In the genomic region with DNA sequence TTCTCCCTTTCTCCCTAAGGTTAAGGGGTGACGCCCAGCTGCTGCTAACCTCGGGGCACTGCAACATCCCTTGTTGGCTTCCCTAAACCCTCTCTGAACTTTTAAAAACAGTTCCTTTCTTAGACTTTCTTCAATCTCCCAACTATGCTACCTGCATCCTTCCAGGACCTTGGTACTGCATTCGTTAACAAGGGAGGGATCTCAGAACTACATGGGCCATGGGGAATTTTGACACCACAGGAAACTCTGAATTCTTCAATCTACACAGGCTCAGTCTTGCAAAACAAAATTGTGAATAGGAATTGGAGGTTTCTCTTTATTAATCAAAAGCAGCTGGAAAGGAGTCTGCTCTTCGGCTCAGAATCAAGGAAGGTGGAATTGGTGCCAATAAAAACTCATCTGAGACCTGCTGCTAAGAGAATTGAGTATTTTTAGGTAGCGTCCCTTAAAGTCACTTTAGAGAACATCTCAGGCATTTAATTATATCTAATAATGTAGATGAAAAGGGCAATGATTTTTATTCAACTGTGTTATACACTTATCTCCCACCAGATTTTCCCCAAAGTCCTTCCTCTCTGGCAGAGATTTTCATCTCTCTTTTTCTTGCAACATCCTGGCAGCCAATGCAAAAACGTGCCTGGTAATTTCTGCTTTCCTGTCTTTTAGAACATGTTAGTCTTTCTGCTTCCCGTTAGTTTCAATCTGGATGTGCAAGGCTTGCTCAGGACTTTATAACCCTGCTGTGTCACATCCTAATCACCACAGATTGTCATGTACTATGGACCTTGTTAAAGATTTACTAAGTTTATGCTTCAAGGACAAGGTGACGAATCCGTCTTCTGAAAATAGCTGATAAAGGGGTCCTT, we compare ENCODE assay signal across 11 cellular contexts.
DNase-seq lines count a peak whose midpoint lies in the region; ATAC-seq, FAIRE-seq and TF ChIP-seq lines count a peak whose summit lies in the region.
"Had no signal": no experiment of that assay in that cellular context is flagged by ENCODE, and none has a peak within 500 bp of the region (broad histone marks: within the 10 kb centered on the region; RNA-seq: fewer than 3 reads in every experiment).

No MANE protein-coding gene starts in this region.

- no peak for TF ChIP-seq RAD21 in H1 (IDR thresholded peaks at IDR 0.05 in 1 of 2, conservative IDR thresholded peaks at IDR 0.05 in 1 of 2; ENCODE audit: low read depth in 2 of 2, low read length in 2 of 2)
- TF ChIP-seq RAD21 in liver (IDR thresholded peaks at IDR 0.05): peak; percentile 21 to 43

- no peaks in the 10 kb centered on the region for H3K79me2 ChIP-seq in H1 (ENCODE audit: control insufficient read depth in 1 of 2, insufficient read depth in 2 of 2, low read length in 2 of 2)

- H3K79me1 ChIP-seq in H1 (ENCODE audit: low read depth, low read length): no peaks in the 10 kb centered on the region

- H3K56ac ChIP-seq in H1 (replicated peaks; ENCODE audit: insufficient read length, low read depth, low read length): no peak overlapping the region

- no peak overlapping the region for H4K5ac ChIP-seq in H1 (ENCODE audit: insufficient read length, low read depth, low read length)

- TF ChIP-seq CTCF in H1 (IDR thresholded peaks at IDR 0.05; ENCODE audit: control extremely low read depth in 1 of 3, insufficient read depth in 1 of 3, low read depth in 1 of 3, low read length in 3 of 3): no peak
- no peak for TF ChIP-seq CTCF in liver (IDR thresholded peaks at IDR 0.05; ENCODE audit: low read depth, low read length, missing input control)
- no peak for TF ChIP-seq CTCF in upper lobe of left lung (IDR thresholded peaks at IDR 0.05)
- TF ChIP-seq CTCF in dorsolateral prefrontal cortex (IDR thresholded peaks at IDR 0.05 in 54 of 56, conservative IDR thresholded peaks at IDR 0.05 in 2 of 56; ENCODE audit: low read depth in 1 of 56, partially characterized antibody in 56 of 56): no peak

- TF ChIP-seq EP300 in H1 (IDR thresholded peaks at IDR 0.05; ENCODE audit: borderline replicate concordance in 1 of 2, low read depth in 2 of 2, low read length in 2 of 2) (no peak), upper lobe of left lung (IDR thresholded peaks at IDR 0.05) (no peak)

- CTCF ChIA-PET in H1 (lab: Charles Lee; ENCODE audit: partially characterized antibody): interaction anchor here (1.0 to 1.5 kb wide), 3 partner anchors 25 to 150 kb away, joined by 3 to 5 read pairs (median 3); no protein-coding TSS in a partner anchor

- no peaks in the 10 kb centered on the region for H3K36me3 ChIP-seq in HUES6 (ENCODE audit: control insufficient read depth, insufficient read depth, low read length)
- H3K36me3 ChIP-seq in H1 (ENCODE audit: control insufficient read depth in 2 of 4, insufficient read depth in 4 of 4, low read length in 3 of 4): no peaks in the 10 kb centered on the region
- no peaks in the 10 kb centered on the region for H3K36me3 ChIP-seq in liver (ENCODE audit: control insufficient read depth in 4 of 4, insufficient read depth in 3 of 4, low read depth in 1 of 4, low read length in 3 of 4)
- peaks cover 0 to 79% (median 28%) of the 10 kb centered on the region in 4 donors for H3K36me3 ChIP-seq in upper lobe of left lung

- peak overlapping the region; percentile 98 for H2AFZ ChIP-seq in H1 (ENCODE audit: low read length)

- H2BK20ac ChIP-seq in H1 (ENCODE audit: low read length): no peak overlapping the region

- H3K9ac ChIP-seq in HUES6 (ENCODE audit: low read length) (no peak overlapping the region), H1 (replicated peaks in 1 of 4; ENCODE audit: extremely low read depth in 1 of 4, low read depth in 3 of 4, low read length in 3 of 4) (peak overlapping the region in 1 of 4 experiments; percentile 57; a peak in 1 of 7 replicates), liver (ENCODE audit: low read depth in 1 of 2, low read length in 2 of 2) (peak overlapping the region in 1 of 2 donors; percentile 90)

- peak overlapping the region; percentile 68; the same call in 1 of the 2 replicates for H2BK5ac ChIP-seq in H1 (ENCODE audit: low read depth, low read length)

- H3K4me1 ChIP-seq in HUES6 (ENCODE audit: control insufficient read depth, insufficient read depth, low read length) (peaks cover 23% of the 10 kb centered on the region), H1 (replicated peaks in 1 of 4; ENCODE audit: control insufficient read depth in 3 of 4, insufficient read depth in 4 of 4, low read length in 3 of 4) (peaks cover 0 to 25% (median 10%) of the 10 kb centered on the region in 4 experiments; a peak in 5 of 7 replicates), liver (ENCODE audit: control insufficient read depth in 4 of 4, insufficient read depth in 4 of 4, low read length in 3 of 4) (peaks cover 25 to 61% (median 48%) of the 10 kb centered on the region in 4 donors), upper lobe of left lung (peaks cover 0 to 17% (median 11%) of the 10 kb centered on the region in 4 donors)

- WGBS in H1 (ENCODE audit: extremely low coverage in 1 of 2, insufficient coverage in 1 of 2, insufficient read length in 1 of 2, insufficient replicate concordance in 2 of 2, low coverage in 1 of 2, low lambda C conversion rate in 2 of 2, missing lambda C conversion rate in 1 of 2), 2 experiments: 65% methylated on average over 9 of the region's 9 CpGs; no CpG with 5 or more reads in 1 of the 2 experiments
- 32% methylated on average over 9 of the region's 9 CpGs for WGBS in liver
- 55 to 57% methylated on average over 9 of the region's 9 CpGs for WGBS in upper lobe of left lung, 2 donors

- no peak overlapping the region for H3K23ac ChIP-seq in H1 (ENCODE audit: insufficient read length)

- no peaks in the 10 kb centered on the region for H4K20me1 ChIP-seq in H1 (replicated peaks in 1 of 2; ENCODE audit: control insufficient read depth in 1 of 2, insufficient read depth in 2 of 2, low read length in 2 of 2)

- TF ChIP-seq POLR2A in H1 (IDR thresholded peaks at IDR 0.05; ENCODE audit: control extremely low read depth in 1 of 2, low read depth in 2 of 2, low read length in 2 of 2): no peak
- TF ChIP-seq POLR2A in upper lobe of left lung (IDR thresholded peaks at IDR 0.05): no peak

- POLR2A ChIA-PET in H1 (lab: Charles Lee; ENCODE audit: partially characterized antibody): no interaction called here

- 0 out of 2 replicates have a peak overlapping the region, but pooled peaks have one; percentile 55 for H2BK12ac ChIP-seq in H1 (ENCODE audit: low read depth, low read length)

- H4K8ac ChIP-seq in H1 (ENCODE audit: extremely low read depth, insufficient read depth, low read length): no peak overlapping the region

- intact Hi-C loops in dorsolateral prefrontal cortex (cut with DNase I): no loop called here

- H3K27me3 ChIP-seq in HUES6 (ENCODE audit: control insufficient read depth, insufficient read depth, low read length) (no peaks in the 10 kb centered on the region), H1 (replicated peaks in 1 of 4; ENCODE audit: control insufficient read depth in 3 of 4, extremely low read depth in 1 of 4, insufficient read depth in 3 of 4, low read length in 3 of 4) (no peaks in the 10 kb centered on the region), liver (ENCODE audit: control insufficient read depth in 4 of 4, insufficient read depth in 4 of 4, low read length in 3 of 4) (no peaks in the 10 kb centered on the region), upper lobe of left lung (no peaks in the 10 kb centered on the region), dorsolateral prefrontal cortex (no peaks in the 10 kb centered on the region)

- DNase-seq in H1 (ENCODE audit: low read depth in 1 of 2, low spot score in 2 of 2) (no peak), upper lobe of left lung (no peak), dorsolateral prefrontal cortex (no peak)
- DNase-seq: activated CD8-positive, alpha-beta memory T cell treated with anti-CD3 and anti-CD28 coated beads, Interleukin-2, amount 10 ng/mL, durations not matched to agents 7 days and 5 days; HFFc6; stimulated activated CD4-positive, alpha-beta T cell treated with anti-CD3 and anti-CD28 coated beads, Interleukin-4, amount 100 ng/mL, for 1 hour had no signal

- no peak overlapping the region for H3K18ac ChIP-seq in H1 (ENCODE audit: extremely low read depth, low read length)

- H2AK5ac ChIP-seq in H1 (ENCODE audit: low read depth, low read length): no peak overlapping the region

- H2BK15ac ChIP-seq in H1 (ENCODE audit: low read length): no peak overlapping the region

- H3K9me3 ChIP-seq in HUES6 (ENCODE audit: control insufficient read depth, insufficient read depth, low read depth, low read length) (no peaks in the 10 kb centered on the region), H1 (ENCODE audit: insufficient read depth in 2 of 2, low read depth in 1 of 2, low read length in 1 of 2) (no peaks in the 10 kb centered on the region), liver (ENCODE audit: control insufficient read depth in 4 of 4, low read length in 3 of 4) (no peaks in the 10 kb centered on the region), upper lobe of left lung (no peaks in the 10 kb centered on the region)

- H3K4me3 ChIP-seq in HUES6 (ENCODE audit: low read depth, low read length) (no peak overlapping the region), H1 (ENCODE audit: extremely low read depth in 1 of 4, insufficient read depth in 2 of 4, low read depth in 3 of 4, low read length in 4 of 4) (peak overlapping the region in 1 of 4 experiments; percentile 10; a peak in 1 of 8 replicates), liver (ENCODE audit: low read depth in 1 of 3, low read length in 3 of 3) (no peak overlapping the region), upper lobe of left lung (no peak overlapping the region), dorsolateral prefrontal cortex (no peak overlapping the region)

- no peak overlapping the region for H4K91ac ChIP-seq in H1 (replicated peaks; ENCODE audit: insufficient read length, low read length)

- FAIRE-seq in H1 (lab: Jason Lieb, UNC): peak; percentile 87
- FAIRE-seq: bronchial epithelial cell had no signal

- no peaks in the 10 kb centered on the region for H3K23me2 ChIP-seq in H1 (ENCODE audit: low read depth, low read length)

- H2BK120ac ChIP-seq in H1 (replicated peaks; ENCODE audit: low read depth, low read length): no peak overlapping the region

- peak in 1 of 2 donors; percentile 65 for ATAC-seq in upper lobe of left lung (ENCODE audit: low FRiP score in 2 of 2)
- no peak for ATAC-seq in HG02973 (IDR thresholded peaks at IDR 0.05; ENCODE audit: unreplicated experiment)
- ATAC-seq in GM19035 (IDR thresholded peaks at IDR 0.05; ENCODE audit: unreplicated experiment): no peak
- ATAC-seq: activated CD8-positive, alpha-beta memory T cell treated with anti-CD3 and anti-CD28 coated beads, Interleukin-2, amount 10 ng/mL, durations not matched to agents 7 days and 5 days had no signal

- peak overlapping the region; percentile 22 for H3K27ac ChIP-seq in HUES6 (ENCODE audit: low read depth, low read length)
- H3K27ac ChIP-seq in H1 (ENCODE audit: low read depth, low read length): peak overlapping the region; percentile 66
- peak overlapping the region; percentile 87 to 89 for H3K27ac ChIP-seq in liver (ENCODE audit: low read depth in 1 of 2, low read length in 2 of 2)
- peak overlapping the region in 3 of 4 donors; percentile 35 to 70 (median 45) for H3K27ac ChIP-seq in upper lobe of left lung
- H3K27ac ChIP-seq in dorsolateral prefrontal cortex: peak overlapping the region in 9 of 59 donors; percentile 7 to 48 (median 12)

- H3K4me2 ChIP-seq in H1 (ENCODE audit: insufficient read depth in 1 of 2, low read depth in 2 of 2, low read length in 2 of 2): peak overlapping the region; percentile 29 to 55; a peak in 2 of 4 replicates

- no peak overlapping the region for H3K14ac ChIP-seq in H1 (ENCODE audit: insufficient read length)

- H3K4ac ChIP-seq in H1 (replicated peaks; ENCODE audit: insufficient read length, low read depth, low read length): no peak overlapping the region
